Comparison of ENCODE assay signal across 20 cellular contexts in the genomic region with DNA sequence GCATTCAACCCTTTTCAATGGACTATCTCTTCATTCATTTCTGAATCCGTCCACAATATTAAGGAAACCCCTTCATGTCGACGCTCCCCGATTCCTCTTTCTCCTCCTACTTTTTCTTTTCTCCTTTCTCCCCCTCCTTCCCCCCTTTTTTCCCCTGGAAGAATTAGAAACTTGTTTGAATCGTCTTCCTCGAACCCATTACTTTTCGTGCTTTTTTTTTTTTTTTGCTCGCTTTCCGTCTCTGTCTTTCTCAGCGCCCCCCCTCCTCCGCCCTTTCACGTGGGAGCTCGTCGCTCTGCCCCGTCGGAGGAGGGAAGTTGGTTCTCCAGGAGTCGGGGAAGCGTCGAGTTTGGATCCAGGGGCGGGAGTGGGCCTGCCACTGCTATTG. TPM values are rescaled to one million over a fixed set of nuclear protein-coding genes. Genes with fewer than 3 reads are reported as not detected.
DNase-seq lines count a peak whose midpoint lies in the region; ATAC-seq, FAIRE-seq and TF ChIP-seq lines count a peak whose summit lies in the region.
"Had no signal": no experiment of that assay in that cellular context is flagged by ENCODE, and none has a peak within 500 bp of the region (broad histone marks: within the 10 kb centered on the region; RNA-seq: fewer than 3 reads in every experiment).

No MANE protein-coding gene starts in this region.

- H3K27me3 ChIP-seq in Caco-2 (replicated peaks; ENCODE audit: control insufficient read depth, insufficient read depth, low read length) = peaks cover under 1% of the 10 kb centered on the region
- peaks cover 100% of the 10 kb centered on the region for H3K27me3 ChIP-seq in HUES64 (ENCODE audit: insufficient read depth, low read length)
- peaks cover 78 to 90% (median 86%) of the 10 kb centered on the region in 4 experiments for H3K27me3 ChIP-seq in H1 (replicated peaks in 1 of 4; ENCODE audit: control insufficient read depth in 3 of 4, extremely low read depth in 1 of 4, insufficient read depth in 3 of 4, low read length in 3 of 4)
- peaks cover 100% of the 10 kb centered on the region for H3K27me3 ChIP-seq in neural progenitor cell

- WGBS in HUES64 = under 1% methylated on average over 19 of the region's 20 CpGs
- WGBS in H1 (ENCODE audit: extremely low coverage in 1 of 2, insufficient coverage in 1 of 2, insufficient read length in 1 of 2, insufficient replicate concordance in 2 of 2, low coverage in 1 of 2, low lambda C conversion rate in 2 of 2, missing lambda C conversion rate in 1 of 2), 2 experiments = 1% methylated on average over 14 of the region's 20 CpGs; no CpG with 5 or more reads in 1 of the 2 experiments

- TF ChIP-seq CTCF in Caco-2 (IDR thresholded peaks at IDR 0.05; ENCODE audit: insufficient read depth in 1 of 2, low read depth in 1 of 2, low read length in 1 of 2, severe bottlenecking in 1 of 2, unreplicated experiment in 1 of 2) = no peak
- no peak for TF ChIP-seq CTCF in H1 (IDR thresholded peaks at IDR 0.05; ENCODE audit: control extremely low read depth in 1 of 3, insufficient read depth in 1 of 3, low read depth in 1 of 3, low read length in 3 of 3)
- TF ChIP-seq CTCF in neural progenitor cell (IDR thresholded peaks at IDR 0.05) = no peak
- no peak for TF ChIP-seq CTCF in foreskin fibroblast (IDR thresholded peaks at IDR 0.05; ENCODE audit: low read depth, low read length)

- no peaks in the 10 kb centered on the region for H3K79me2 ChIP-seq in H1 (ENCODE audit: control insufficient read depth in 1 of 2, insufficient read depth in 2 of 2, low read length in 2 of 2)
- H3K79me2 ChIP-seq in neural progenitor cell (ENCODE audit: low read depth) = no peaks in the 10 kb centered on the region

- H3K9me3 Mint-ChIP-seq in Caco-2 (ENCODE audit: unreplicated experiment) (no peaks in the 10 kb centered on the region), neural progenitor cell (peaks cover 5% of the 10 kb centered on the region)
- H3K9me3 Mint-ChIP-seq: activated CD8-positive, alpha-beta T cell treated with anti-CD3 and anti-CD28 coated beads for 36 hours; mesothelial cell of epicardium had no signal

- H4K91ac ChIP-seq in H1 (replicated peaks; ENCODE audit: insufficient read length, low read length) = no peak overlapping the region

- H3K9me3 ChIP-seq in Caco-2 (no peaks in the 10 kb centered on the region; the same call in 1 of the 2 replicates), HUES64 (ENCODE audit: insufficient read depth, low read depth, low read length) (no peaks in the 10 kb centered on the region), H1 (ENCODE audit: insufficient read depth in 2 of 2, low read depth in 1 of 2, low read length in 1 of 2) (no peaks in the 10 kb centered on the region), neural progenitor cell (ENCODE audit: low read depth) (no peaks in the 10 kb centered on the region)
- H3K9me3 ChIP-seq: heart right ventricle had no signal

- H3F3A ChIP-seq in neural progenitor cell (ENCODE audit: low read depth) = peaks cover 53% of the 10 kb centered on the region

- CTCF ChIA-PET in Caco-2 (lab: Charles Lee) = interaction anchor here (0.7 kb wide), 1 partner anchor 743 kb away, joined by 5 read pairs; no protein-coding TSS in a partner anchor
- CTCF ChIA-PET in H1 (lab: Charles Lee; ENCODE audit: partially characterized antibody) = interaction anchor here (0.9 to 12.5 kb wide), 4 partner anchors 10 to 280 kb away, joined by 3 to 79 read pairs (median 16); no protein-coding TSS in a partner anchor

- no peak overlapping the region for H3K56ac ChIP-seq in H1 (replicated peaks; ENCODE audit: insufficient read length, low read depth, low read length)

- no peak overlapping the region for H2BK5ac ChIP-seq in H1 (ENCODE audit: low read depth, low read length)

- no peak overlapping the region for H3K27ac ChIP-seq in HUES64 (ENCODE audit: low read depth, low read length)
- no peak overlapping the region for H3K27ac ChIP-seq in H1 (ENCODE audit: low read depth, low read length)
- H3K27ac ChIP-seq in neural progenitor cell = no peak overlapping the region
- H3K27ac ChIP-seq: heart right ventricle had no signal

- no peak for TF ChIP-seq EP300 in H1 (IDR thresholded peaks at IDR 0.05; ENCODE audit: borderline replicate concordance in 1 of 2, low read depth in 2 of 2, low read length in 2 of 2)

- H2BK120ac ChIP-seq in H1 (replicated peaks; ENCODE audit: low read depth, low read length) = no peak overlapping the region

- no peak for TF ChIP-seq RAD21 in H1 (IDR thresholded peaks at IDR 0.05 in 1 of 2, conservative IDR thresholded peaks at IDR 0.05 in 1 of 2; ENCODE audit: low read depth in 2 of 2, low read length in 2 of 2)

- H3K36me3 Mint-ChIP-seq in Caco-2 (ENCODE audit: insufficient read depth, unreplicated experiment) = no peaks in the 10 kb centered on the region
- no peaks in the 10 kb centered on the region for H3K36me3 Mint-ChIP-seq in neural progenitor cell
- H3K36me3 Mint-ChIP-seq: mesothelial cell of epicardium had no signal

- no peak for FAIRE-seq in H1 (lab: Jason Lieb, UNC)
- FAIRE-seq: HTR-8/SVneo, TTC549 had no signal

- H3K4me3 ChIP-seq in Caco-2 (ENCODE audit: low read depth, low read length) (no peak overlapping the region), HUES64 (ENCODE audit: low read length) (peak overlapping the region; percentile 34; the same call in 1 of the 2 replicates), H1 (ENCODE audit: extremely low read depth in 1 of 4, insufficient read depth in 2 of 4, low read depth in 3 of 4, low read length in 4 of 4) (peak overlapping the region; percentile 21 to 55 (median 29); a peak in 5 of 8 replicates), neural progenitor cell (peak overlapping the region; percentile 35), foreskin fibroblast (ENCODE audit: low read depth in 1 of 2, low read length in 2 of 2) (no peak overlapping the region)
- H3K4me3 ChIP-seq: heart right ventricle had no signal

- DNase-seq in Caco-2 (no peak), H1 (ENCODE audit: low read depth in 1 of 2, low spot score in 2 of 2) (no peak), neural progenitor cell (ENCODE audit: low spot score) (peak; percentile 25), dermis blood vessel endothelial cell (no peak), foreskin fibroblast (no peak)
- DNase-seq: activated CD8-positive, alpha-beta T cell treated with anti-CD3 and anti-CD28 coated beads for 36 hours; heart right ventricle; kidney glomerular epithelial cell; NCI-H446 treated with DMSO at 0.1 percent for 48 hours; occipital lobe; Right ventricle myocardium superior; stimulated activated CD4-positive, alpha-beta T cell treated with anti-CD3 and anti-CD28 coated beads, Interleukin-1b, Interleukin-23, amount 100 ng/mL, for 48 hours had no signal

- no peak overlapping the region for H3K27ac Mint-ChIP-seq in Caco-2 (ENCODE audit: unreplicated experiment)
- no peak overlapping the region for H3K27ac Mint-ChIP-seq in neural progenitor cell
- H3K27ac Mint-ChIP-seq: activated CD8-positive, alpha-beta T cell treated with anti-CD3 and anti-CD28 coated beads for 36 hours; mesothelial cell of epicardium had no signal

- no peak overlapping the region for H4K8ac ChIP-seq in H1 (ENCODE audit: extremely low read depth, insufficient read depth, low read length)

- no peak overlapping the region for H2BK15ac ChIP-seq in H1 (ENCODE audit: low read length)

- POLR2A ChIA-PET in Caco-2 (lab: Charles Lee) (no interaction called here), H1 (lab: Charles Lee; ENCODE audit: partially characterized antibody) (interaction anchor here (0.8 to 1.3 kb wide), 3 partner anchors 10 to 673 kb away, joined by 3 to 4 read pairs (median 3); no protein-coding TSS in a partner anchor)

- H3K27me3 Mint-ChIP-seq in Caco-2 (ENCODE audit: insufficient read depth, unreplicated experiment) (peaks cover 36% of the 10 kb centered on the region), neural progenitor cell (ENCODE audit: insufficient read depth, low read depth) (peaks cover 88% of the 10 kb centered on the region)

- no peak for ATAC-seq in GM18868 (IDR thresholded peaks at IDR 0.05; ENCODE audit: unreplicated experiment)
- ATAC-seq: activated CD8-positive, alpha-beta T cell treated with anti-CD3 and anti-CD28 coated beads for 36 hours; HCT116; heart right ventricle; sciatic nerve had no signal

- H3K18ac ChIP-seq in H1 (ENCODE audit: extremely low read depth, low read length) = no peak overlapping the region

- BruUV-seq in Caco-2 (replicated peaks; lab: Mats Ljungman, UMichigan) = no TSS peak

- no peaks in the 10 kb centered on the region for H3K36me3 ChIP-seq in Caco-2 (ENCODE audit: control insufficient read depth, insufficient read depth, low read length)
- no peaks in the 10 kb centered on the region for H3K36me3 ChIP-seq in HUES64 (ENCODE audit: insufficient read depth, low read length)
- no peaks in the 10 kb centered on the region for H3K36me3 ChIP-seq in H1 (ENCODE audit: control insufficient read depth in 2 of 4, insufficient read depth in 4 of 4, low read length in 3 of 4)
- H3K36me3 ChIP-seq in neural progenitor cell = no peaks in the 10 kb centered on the region
- H3K36me3 ChIP-seq: heart right ventricle had no signal

- no peak overlapping the region for H3K23ac ChIP-seq in H1 (ENCODE audit: insufficient read length)

- H2AK5ac ChIP-seq in H1 (ENCODE audit: low read depth, low read length) = no peak overlapping the region

- H3K4ac ChIP-seq in H1 (replicated peaks; ENCODE audit: insufficient read length, low read depth, low read length) = no peak overlapping the region

- intact Hi-C loops in Caco-2 (cut with micrococcal nuclease; ENCODE audit: unreplicated experiment) = no loop called here

- H3K4me1 Mint-ChIP-seq in Caco-2 (ENCODE audit: low read depth, unreplicated experiment) (no peaks in the 10 kb centered on the region), neural progenitor cell (peaks cover 29% of the 10 kb centered on the region)

- H3K4me1 ChIP-seq in Caco-2 = peaks cover under 1% of the 10 kb centered on the region; the same call in 1 of the 2 replicates
- peaks cover 30% of the 10 kb centered on the region; the same call in 1 of the 2 replicates for H3K4me1 ChIP-seq in HUES64 (ENCODE audit: insufficient read depth, low read length)
- peaks cover 3 to 56% (median 32%) of the 10 kb centered on the region in 4 experiments for H3K4me1 ChIP-seq in H1 (replicated peaks in 1 of 4; ENCODE audit: control insufficient read depth in 3 of 4, insufficient read depth in 4 of 4, low read length in 3 of 4)
- peaks cover 62% of the 10 kb centered on the region for H3K4me1 ChIP-seq in neural progenitor cell

- H3K79me1 ChIP-seq in H1 (ENCODE audit: low read depth, low read length) = no peaks in the 10 kb centered on the region

- H2AFZ ChIP-seq in H1 (ENCODE audit: low read length) (no peak overlapping the region), neural progenitor cell (replicated peaks) (no peak overlapping the region)

- no peak overlapping the region for H3K14ac ChIP-seq in H1 (ENCODE audit: insufficient read length)

- H3K23me2 ChIP-seq in H1 (ENCODE audit: low read depth, low read length) = peaks cover 6% of the 10 kb centered on the region; the same call in 1 of the 2 replicates

- peak overlapping the region; percentile 65 to 79; a peak in 3 of 4 replicates for H3K4me2 ChIP-seq in H1 (ENCODE audit: insufficient read depth in 1 of 2, low read depth in 2 of 2, low read length in 2 of 2)
- H3K4me2 ChIP-seq in neural progenitor cell = peak overlapping the region; percentile 82

- no peak overlapping the region for H2BK12ac ChIP-seq in H1 (ENCODE audit: low read depth, low read length)

- no peak overlapping the region for H4K5ac ChIP-seq in H1 (ENCODE audit: insufficient read length, low read depth, low read length)

- TF ChIP-seq POLR2A in H1 (IDR thresholded peaks at IDR 0.05; ENCODE audit: control extremely low read depth in 1 of 2, low read depth in 2 of 2, low read length in 2 of 2) = no peak

- no peak overlapping the region for H2BK20ac ChIP-seq in H1 (ENCODE audit: low read length)

- H4K20me1 ChIP-seq in H1 (replicated peaks in 1 of 2; ENCODE audit: control insufficient read depth in 1 of 2, insufficient read depth in 2 of 2, low read length in 2 of 2) = peaks cover 17 to 19% of the 10 kb centered on the region in 2 experiments
- H4K20me1 ChIP-seq in neural progenitor cell (ENCODE audit: low read depth) = peaks cover 100% of the 10 kb centered on the region

- H3K9ac ChIP-seq in HUES64 (ENCODE audit: low read depth, low read length) (no peak overlapping the region), H1 (replicated peaks in 1 of 4; ENCODE audit: extremely low read depth in 1 of 4, low read depth in 3 of 4, low read length in 3 of 4) (no peak overlapping the region), neural progenitor cell (no peak overlapping the region)

- H3K4me3 Mint-ChIP-seq in Caco-2 (ENCODE audit: unreplicated experiment) (peak overlapping the region; percentile 38), neural progenitor cell (no peak overlapping the region)
- H3K4me3 Mint-ChIP-seq: activated CD8-positive, alpha-beta T cell treated with anti-CD3 and anti-CD28 coated beads for 36 hours; mesothelial cell of epicardium had no signal

RNA-seq across cellular contexts. Expression of gene NKX2-2, which starts 2.3 kb away (rescaled TPM):
- not detected in 2 replicates for total RNA-seq in Caco-2 (2022)
- not detected for polyA plus RNA-seq in HUES64 (2013, experiment 1 of 2)
- not detected for polyA plus RNA-seq in HUES64 (2013, experiment 2 of 2)
- total RNA-seq in H1 (2021; fragmentation: NEBNext Ultra II Directional; extraction: Animal tissue kit (Norgen Biotek cat#: 25700)) = not detected in 2 replicates
- not detected in 2 replicates for polyA plus RNA-seq in H1 (2011; rRNA removed)
- not detected for polyA plus RNA-seq in H1 (2011; cell fraction: cytosol; rRNA removed)
- not detected for polyA plus RNA-seq in H1 (2011; cell fraction: nucleus; rRNA removed)
- polyA plus RNA-seq in H1 (2012, experiment 1 of 2) = not detected in 4 replicates
- not detected for polyA plus RNA-seq in H1 (2012, experiment 2 of 2)
- polyA plus RNA-seq in H1 (2013, experiment 1 of 2) = 0.06 TPM
- not detected for polyA plus RNA-seq in H1 (2013, experiment 2 of 2)
- not detected in 2 replicates for polyA minus RNA-seq in H1 (2011; rRNA and poly(A)+ RNA removed)
- polyA minus RNA-seq in H1 (2011; cell fraction: cytosol; rRNA and poly(A)+ RNA removed) = not detected
- not detected for polyA minus RNA-seq in H1 (2011; cell fraction: nucleus; rRNA and poly(A)+ RNA removed)
- not detected in 2 replicates for total RNA-seq in neural progenitor cell (ENCODE audit: low replicate concordance)
- not detected in 2 replicates for total RNA-seq in dermis blood vessel endothelial cell
- total RNA-seq: activated CD8-positive, alpha-beta T cell treated with anti-CD3 and anti-CD28 coated beads for 36 hours; heart right ventricle; mesothelial cell of epicardium; Right ventricle myocardium superior; sciatic nerve had no signal
- polyA plus RNA-seq: BJ, heart right ventricle had no signal

Comparison
In these comparisons a context has a peak if more than half of its experiments do, and no peak if none do; other contexts are left out.
1. H3K4me3 ChIP-seq: peak in HUES64 (single experiment), H1 (4 of 4) and neural progenitor cell (single experiment); none in Caco-2 (single experiment) and foreskin fibroblast (0 of 2).